16 cellular contexts compared by ENCODE assay signal in genomic region chr16:12141073-12141472, GRCh38.
A peak's percentile ranks its signal among the peaks of the same experiment; 100 is the strongest.
DNase-seq lines count a peak whose midpoint lies in the region; TF ChIP-seq lines count a peak whose summit lies in the region.
"Had no signal": no experiment of that assay in that cellular context is flagged by ENCODE, and none has a peak within 500 bp of the region (broad histone marks: within the 10 kb centered on the region; RNA-seq: fewer than 3 reads in every experiment).

No MANE protein-coding gene starts in this region.

- H3K27me3 ChIP-seq in H7 (ENCODE audit: control insufficient read depth, insufficient read depth, low read length): no peaks in the 10 kb centered on the region

- CTCF ChIA-PET in activated CD4-positive, alpha-beta T cell treated with anti-CD3 and anti-CD28 coated beads, Interleukin-2, amount 10 ng/mL, durations not matched to agents 7 days and 5 days (lab: Charles Lee): no interaction called here

- peaks cover under 1% of the 10 kb centered on the region for H3K36me3 Mint-ChIP-seq in activated CD4-positive, alpha-beta T cell treated with anti-CD3 and anti-CD28 coated beads, Interleukin-2, amount 10 ng/mL, durations not matched to agents 7 days and 5 days (ENCODE audit: low read depth)
- peaks cover 8% of the 10 kb centered on the region for H3K36me3 Mint-ChIP-seq in mesothelial cell of epicardium

- TF ChIP-seq CTCF in mesothelial cell of epicardium (IDR thresholded peaks at IDR 0.05; ENCODE audit: unreplicated experiment): no peak

- no peaks in the 10 kb centered on the region for H3K36me3 ChIP-seq in H7 (replicated peaks; ENCODE audit: control insufficient read depth, insufficient read depth, low read length)

- H3K9me3 Mint-ChIP-seq in activated CD4-positive, alpha-beta T cell treated with anti-CD3 and anti-CD28 coated beads, Interleukin-2, amount 10 ng/mL, durations not matched to agents 7 days and 5 days: no peaks in the 10 kb centered on the region
- no peaks in the 10 kb centered on the region for H3K9me3 Mint-ChIP-seq in mesothelial cell of epicardium

- no peak overlapping the region for H3K4me3 ChIP-seq in H7 (ENCODE audit: insufficient read depth, low read depth, low read length)

- DNase-seq in activated CD4-positive, alpha-beta T cell treated with anti-CD3 and anti-CD28 coated beads for 48 hours: peak; percentile 37
- DNase-seq in activated CD4-positive, alpha-beta T cell treated with anti-CD3 and anti-CD28 coated beads, Interleukin-2, amount 10 ng/mL, durations not matched to agents 7 days and 5 days: no peak
- peak; percentile 6 for DNase-seq in stimulated activated CD4-positive, alpha-beta T cell treated with anti-CD3 and anti-CD28 coated beads, Interleukin-15, amount 100 ng/mL, for 24 hours
- no peak for DNase-seq in stimulated activated CD4-positive, alpha-beta T cell treated with anti-CD3 and anti-CD28 coated beads, Interleukin-12 subunit alpha, Interleukin-12 subunit beta, amount 100 ng/mL, for 4 hours
- DNase-seq in iris pigment epithelial cell (ENCODE audit: low read depth) (peak; percentile 40), mesothelial cell of epicardium (ENCODE audit: low spot score in 2 of 2, unreplicated experiment in 2 of 2) (no peak), H7 (no peak), SKM-1 treated with dmso at 0.1 percent for 144 hours (lab: John Stamatoyannopoulos, UW; ENCODE audit: unreplicated experiment) (no peak)
- DNase-seq: 8988T, C1 segment of cervical spinal cord, DMS 273 treated with DMSO at 0.1 percent for 48 hours, EL, Karpas-422, NCI-H1105 treated with DMSO at 0.1 percent for 48 hours, NCI-H187 treated with DMSO at 0.1 percent for 48 hours, NCI-H446 had no signal

- no peak overlapping the region for H3K4me3 Mint-ChIP-seq in activated CD4-positive, alpha-beta T cell treated with anti-CD3 and anti-CD28 coated beads, Interleukin-2, amount 10 ng/mL, durations not matched to agents 7 days and 5 days
- no peak overlapping the region for H3K4me3 Mint-ChIP-seq in mesothelial cell of epicardium

- H3K27ac Mint-ChIP-seq in activated CD4-positive, alpha-beta T cell treated with anti-CD3 and anti-CD28 coated beads, Interleukin-2, amount 10 ng/mL, durations not matched to agents 7 days and 5 days: no peak overlapping the region
- H3K27ac Mint-ChIP-seq in mesothelial cell of epicardium: no peak overlapping the region

- POLR2A ChIA-PET in activated CD4-positive, alpha-beta T cell treated with anti-CD3 and anti-CD28 coated beads, Interleukin-2, amount 10 ng/mL, durations not matched to agents 7 days and 5 days (lab: Charles Lee): interaction anchor here (0.5 kb wide), 1 partner anchor 68 kb away, joined by 5 read pairs; no protein-coding TSS in a partner anchor

- H3K4me1 Mint-ChIP-seq in activated CD4-positive, alpha-beta T cell treated with anti-CD3 and anti-CD28 coated beads, Interleukin-2, amount 10 ng/mL, durations not matched to agents 7 days and 5 days: no peaks in the 10 kb centered on the region
- peaks cover 2% of the 10 kb centered on the region for H3K4me1 Mint-ChIP-seq in mesothelial cell of epicardium

- no peaks in the 10 kb centered on the region for H3K27me3 Mint-ChIP-seq in activated CD4-positive, alpha-beta T cell treated with anti-CD3 and anti-CD28 coated beads, Interleukin-2, amount 10 ng/mL, durations not matched to agents 7 days and 5 days
- H3K27me3 Mint-ChIP-seq in mesothelial cell of epicardium (ENCODE audit: low read depth): no peaks in the 10 kb centered on the region

Comparison
In these comparisons a context has a peak if more than half of its experiments do, and no peak if none do; other contexts are left out.
1. DNase-seq: peak in activated CD4-positive, alpha-beta T cell treated with anti-CD3 and anti-CD28 coated beads for 48 hours (single experiment), stimulated activated CD4-positive, alpha-beta T cell treated with anti-CD3 and anti-CD28 coated beads, Interleukin-15, amount 100 ng/mL, for 24 hours (single experiment) and iris pigment epithelial cell (single experiment); none in activated CD4-positive, alpha-beta T cell treated with anti-CD3 and anti-CD28 coated beads, Interleukin-2, amount 10 ng/mL, durations not matched to agents 7 days and 5 days (single experiment), stimulated activated CD4-positive, alpha-beta T cell treated with anti-CD3 and anti-CD28 coated beads, Interleukin-12 subunit alpha, Interleukin-12 subunit beta, amount 100 ng/mL, for 4 hours (single experiment), mesothelial cell of epicardium (0 of 2), H7 (single experiment) and SKM-1 treated with dmso at 0.1 percent for 144 hours (single experiment).